Comparison of ENCODE assay signal across 16 cellular contexts in genomic region chr7:95205821-95206220, GRCh38.
DNase-seq lines count a peak whose midpoint lies in the region; ATAC-seq and TF ChIP-seq lines count a peak whose summit lies in the region.
"Had no signal": no experiment of that assay in that cellular context is flagged by ENCODE, and none has a peak within 500 bp of the region (broad histone marks: within the 10 kb centered on the region; RNA-seq: fewer than 3 reads in every experiment).

No MANE protein-coding gene starts in this region.

- H3K9me3 ChIP-seq in A673 (ENCODE audit: low read depth, low read length, poor library complexity, severe bottlenecking): no peaks in the 10 kb centered on the region
- H3K9me3 ChIP-seq: gastroesophageal sphincter, uterus had no signal

- ATAC-seq in HG02970 (IDR thresholded peaks at IDR 0.05; ENCODE audit: low FRiP score, unreplicated experiment): no peak
- no peak for ATAC-seq in HG03439 (IDR thresholded peaks at IDR 0.05; ENCODE audit: unreplicated experiment)
- ATAC-seq: gastroesophageal sphincter, K562 had no signal

- no peak for TF ChIP-seq CTCF in A673 (conservative IDR thresholded peaks at IDR 0.05; ENCODE audit: low read depth, low read length)
- TF ChIP-seq CTCF in astrocyte of the spinal cord (IDR thresholded peaks at IDR 0.05; ENCODE audit: low read depth, low read length): no peak

- intact Hi-C loops in A673 (cut with micrococcal nuclease; ENCODE audit: unreplicated experiment): no loop called here

- no peak overlapping the region for H3K4me3 ChIP-seq in A673 (ENCODE audit: low read depth, low read length, poor library complexity, severe bottlenecking)
- no peak overlapping the region for H3K4me3 ChIP-seq in astrocyte of the spinal cord (ENCODE audit: low read depth, low read length)
- H3K4me3 ChIP-seq: gastroesophageal sphincter, K562, uterus had no signal

- peaks cover 8% of the 10 kb centered on the region for H3K4me1 ChIP-seq in A673 (ENCODE audit: insufficient read depth, low read length, poor library complexity, severe bottlenecking)
- H3K4me1 ChIP-seq: gastroesophageal sphincter, uterus had no signal

- CTCF ChIA-PET in A673 (lab: Charles Lee): no interaction called here

- POLR2A ChIA-PET in A673 (lab: Charles Lee; ENCODE audit: low non-redundant PET): no interaction called here

- H3K36me3 ChIP-seq in A673 (ENCODE audit: insufficient read depth, low read length, poor library complexity, severe bottlenecking): no peaks in the 10 kb centered on the region
- H3K36me3 ChIP-seq: gastroesophageal sphincter, uterus had no signal

- in situ Hi-C loops in astrocyte of the spinal cord (cut with HindIII; ENCODE audit: low sequenced_read_pairs): no loop called here

- BruUV-seq in A673 (replicated peaks; lab: Mats Ljungman, UMichigan): no TSS peak

- no peak overlapping the region for H3K27ac ChIP-seq in A673 (ENCODE audit: low read depth, low read length, poor library complexity, severe bottlenecking)
- H3K27ac ChIP-seq: gastroesophageal sphincter, uterus had no signal

- DNase-seq in A673 (ENCODE audit: low spot score) (peak; percentile 44), HS-27A (ENCODE audit: low read depth) (peak; percentile 57), astrocyte of the spinal cord (ENCODE audit: low read depth, low spot score) (peak; percentile 84), iris pigment epithelial cell (ENCODE audit: low read depth) (peak; percentile 61), GF-D8 (lab: John Stamatoyannopoulos, UW) (no peak)
- no peak for DNase-seq in effector CD8-positive, alpha-beta T cell (lab: John Stamatoyannopoulos, UW)
- DNase-seq: activated CD4-positive, alpha-beta memory T cell treated with anti-CD3 and anti-CD28 coated beads for 36 hours; activated effector memory CD4-positive, alpha-beta T cell treated with anti-CD3 and anti-CD28 coated beads, Interleukin-2, amount 50 U/mL, for 16 hours; DND-41; NCI-H2107; stimulated activated CD4-positive, alpha-beta T cell treated with anti-CD3 and anti-CD28 coated beads, Interleukin-15, amount 100 ng/mL, for 24 hours; uterus had no signal

- no peaks in the 10 kb centered on the region for H3K27me3 ChIP-seq in A673 (replicated peaks; ENCODE audit: insufficient read depth, low read depth, low read length, poor library complexity)
- H3K27me3 ChIP-seq: gastroesophageal sphincter, uterus had no signal

Comparison
In these comparisons a context has a peak if more than half of its experiments do, and no peak if none do; other contexts are left out.
1. DNase-seq: peak in A673 (single experiment), HS-27A (single experiment), astrocyte of the spinal cord (single experiment) and iris pigment epithelial cell (single experiment); none in GF-D8 (single experiment) and effector CD8-positive, alpha-beta T cell (single experiment).